ENCODE assay signal across 9 cellular contexts in genomic region chr3:185040425-185040824, GRCh38.
"Had no signal": no experiment of that assay in that cellular context is flagged by ENCODE, and none has a peak within 500 bp of the region (broad histone marks: within the 10 kb centered on the region; RNA-seq: fewer than 3 reads in every experiment).

No MANE protein-coding gene starts in this region.

- FAIRE-seq: H1, H54 had no signal

- DNase-seq: H9, HCEC 1CT, HFFc6, IMR-90, KBM-7 had no signal

- H2AFZ ChIP-seq: GM23338 had no signal

- H3K4me2 ChIP-seq: GM23338 had no signal

- ATAC-seq: GM23338 had no signal

- H3K4me3 ChIP-seq: GM23338 had no signal

- H3K27ac ChIP-seq: HL-60 had no signal
